8 cellular contexts compared by ENCODE assay signal in genomic region chr21:26116456-26117011, GRCh38. TPM values are rescaled to one million over a fixed set of nuclear protein-coding genes. Genes with fewer than 3 reads are reported as not detected.
DNase-seq lines count a peak whose midpoint lies in the region; ATAC-seq and TF ChIP-seq lines count a peak whose summit lies in the region.

No MANE protein-coding gene starts in this region.

- H3K4me1 ChIP-seq in heart left ventricle (peaks cover 0 to 53% (median 31%) of the 10 kb centered on the region in 12 donors), stomach smooth muscle (ENCODE audit: control insufficient read depth, insufficient read depth, low read length) (peaks cover 11% of the 10 kb centered on the region)

- H3K4me3 Mint-ChIP-seq in WTC11, result no peak overlapping the region

- intact Hi-C loops in heart left ventricle (cut with DNase I), result loop anchor here in 4 of 10 donors (5.0 to 10.0 kb wide), 2 partner anchors 48 to 51 kb away; no protein-coding TSS in a partner anchor

- H3K9me3 ChIP-seq in heart left ventricle (no peaks in the 10 kb centered on the region), stomach smooth muscle (ENCODE audit: control insufficient read depth in 2 of 2, low read length in 2 of 2) (no peaks in the 10 kb centered on the region)

- CTCF ChIA-PET in WTC11 (lab: Charles Lee), result no interaction called here

- no peak overlapping the region for H3K9ac ChIP-seq in stomach smooth muscle (ENCODE audit: low read length in 2 of 2)

- peaks cover 91% of the 10 kb centered on the region for H3K4me1 Mint-ChIP-seq in WTC11

- no peaks in the 10 kb centered on the region for H3K27me3 ChIP-seq in heart left ventricle
- H3K27me3 ChIP-seq in stomach smooth muscle (ENCODE audit: control insufficient read depth in 1 of 2, insufficient read depth in 2 of 2, low read length in 2 of 2), result no peaks in the 10 kb centered on the region

- DNase-seq in H4 (ENCODE audit: low spot score) (peak; percentile 38), WTC11 (ENCODE audit: low spot score) (no peak), heart left ventricle (no peak)
- DNase-seq in activated CD8-positive, alpha-beta memory T cell treated with anti-CD3 and anti-CD28 coated beads, Interleukin-2, amount 50 U/mL, for 4 hours, result no peak

- H3K36me3 Mint-ChIP-seq in WTC11, result 0 out of 2 replicates have a peak, but pooled peaks cover 5% of the 10 kb centered on the region

- H3K4me3 ChIP-seq in heart left ventricle (peak overlapping the region in 1 of 12 donors; percentile 9), stomach smooth muscle (ENCODE audit: low read length in 2 of 2) (no peak overlapping the region)

- ATAC-seq in WTC11 (peak; percentile 55), heart left ventricle (peak in 2 of 4 donors; percentile 27 to 34), HG02571 (IDR thresholded peaks at IDR 0.05; ENCODE audit: unreplicated experiment) (no peak), GM19467 (IDR thresholded peaks at IDR 0.05; ENCODE audit: unreplicated experiment) (no peak), GM18520 (IDR thresholded peaks at IDR 0.05; ENCODE audit: unreplicated experiment) (no peak)

- H3K27ac ChIP-seq in heart left ventricle (peak overlapping the region; percentile 47 to 83 (median 64)), stomach smooth muscle (ENCODE audit: low read length) (peak overlapping the region; percentile 42)

- WGBS in heart left ventricle, 4 donors, result 52 to 64% (median 54%) methylated on average over 5 of the region's 5 CpGs

- TF ChIP-seq CTCF in WTC11 (IDR thresholded peaks at IDR 0.05), result no peak
- TF ChIP-seq CTCF in heart left ventricle (IDR thresholded peaks at IDR 0.05), result no peak

- peak overlapping the region; percentile 91 for H3K27ac Mint-ChIP-seq in WTC11

- H3K36me3 ChIP-seq in heart left ventricle, result peaks cover 0 to 4% (median 0%) of the 10 kb centered on the region in 9 donors
- H3K36me3 ChIP-seq in stomach smooth muscle (ENCODE audit: control insufficient read depth in 2 of 2, insufficient read depth in 2 of 2, low read length in 2 of 2), result no peaks in the 10 kb centered on the region

- H3K9me3 Mint-ChIP-seq in WTC11, result no peaks in the 10 kb centered on the region

- TF ChIP-seq POLR2A in heart left ventricle (IDR thresholded peaks at IDR 0.05), result no peak

- POLR2A ChIA-PET in WTC11 (lab: Charles Lee), result no interaction called here

- H3K27me3 Mint-ChIP-seq in WTC11 (ENCODE audit: low read depth), result no peaks in the 10 kb centered on the region

TF ChIP-seq in WTC11, 78 proteins besides CTCF, POLR2A, EP300 and RAD21:
- no peak for TF ChIP-seq E2F4 (CRISPR knock-in tag; IDR thresholded peaks at IDR 0.05; ENCODE audit: borderline replicate concordance, low read depth)
- TF ChIP-seq MLX (CRISPR knock-in tag; IDR thresholded peaks at IDR 0.05), result no peak
- TF ChIP-seq GRHL2 (CRISPR knock-in tag; IDR thresholded peaks at IDR 0.05; ENCODE audit: insufficient replicate concordance, severe bottlenecking), result no peak
- TF ChIP-seq RELA (CRISPR knock-in tag; IDR thresholded peaks at IDR 0.05; ENCODE audit: borderline replicate concordance), result no peak
- TF ChIP-seq EMX1 (CRISPR knock-in tag; IDR thresholded peaks at IDR 0.05), result no peak
- TF ChIP-seq JUN (CRISPR knock-in tag; IDR thresholded peaks at IDR 0.05), result no peak
- no peak for TF ChIP-seq ZNF671 (CRISPR knock-in tag; IDR thresholded peaks at IDR 0.05)
- no peak for TF ChIP-seq ZNF121 (CRISPR knock-in tag; IDR thresholded peaks at IDR 0.05)
- TF ChIP-seq AFF4 (CRISPR knock-in tag; IDR thresholded peaks at IDR 0.05; ENCODE audit: borderline replicate concordance), result no peak
- no peak for TF ChIP-seq ZNF317 (CRISPR knock-in tag; IDR thresholded peaks at IDR 0.05; ENCODE audit: borderline replicate concordance, low read depth)
- TF ChIP-seq AR (CRISPR knock-in tag; IDR thresholded peaks at IDR 0.05), result no peak
- no peak for TF ChIP-seq RORB (CRISPR knock-in tag; IDR thresholded peaks at IDR 0.05)
- no peak for TF ChIP-seq NR1H2 (CRISPR knock-in tag; IDR thresholded peaks at IDR 0.05)
- TF ChIP-seq ESRRA (CRISPR knock-in tag; IDR thresholded peaks at IDR 0.05; ENCODE audit: borderline replicate concordance), result no peak
- TF ChIP-seq TP53 (CRISPR knock-in tag; IDR thresholded peaks at IDR 0.05), result no peak
- TF ChIP-seq ZNF263 (CRISPR knock-in tag; IDR thresholded peaks at IDR 0.05; ENCODE audit: low read depth), result no peak

RNA-seq across cellular contexts. Expression of gene APP, which starts 54.0 kb away (rescaled TPM):
- 242 and 299 TPM in 2 replicates for total RNA-seq in H4 (2014; rRNA removed; shearing (Covaris generic))
- total RNA-seq in WTC11 (2021), result 560 to 657 TPM (median 656 TPM) in 3 replicates
- 100 to 1,000 TPM; 271 to 467 (median 381) TPM for total RNA-seq in heart left ventricle
- 100 to 1,000 TPM; 103 to 231 TPM for polyA plus RNA-seq in heart left ventricle
